In the genomic region with DNA sequence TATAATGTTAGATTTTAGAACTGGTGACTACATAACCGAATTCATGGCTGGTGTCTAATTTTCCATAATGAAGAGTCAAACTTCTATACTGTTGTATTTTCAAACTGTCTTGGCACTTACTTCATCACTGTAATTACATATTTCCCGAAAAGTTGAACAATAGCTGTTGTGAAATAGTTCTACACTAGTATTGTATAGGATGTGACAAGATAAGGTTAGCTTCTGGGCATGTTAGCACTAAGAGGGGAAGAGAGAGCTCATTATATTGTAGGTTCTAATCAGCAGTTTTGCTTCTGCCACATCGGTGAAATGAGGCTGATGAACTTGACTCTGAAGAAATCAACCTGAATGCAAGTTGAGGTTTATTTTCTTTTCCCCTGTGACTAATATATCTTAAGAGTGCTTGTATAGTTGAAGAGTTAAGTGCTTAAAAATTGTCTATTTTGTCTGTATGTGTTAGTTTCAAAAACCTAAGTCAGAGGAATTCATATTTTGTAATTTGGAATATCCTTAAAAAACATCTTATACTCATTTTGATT, we compare ENCODE assay signal across 18 cellular contexts. TPM values are rescaled to one million over a fixed set of nuclear protein-coding genes. Genes with fewer than 3 reads are reported as not detected.
DNase-seq lines count a peak whose midpoint lies in the region; ATAC-seq and TF ChIP-seq lines count a peak whose summit lies in the region.
"Had no signal": no experiment of that assay in that cellular context is flagged by ENCODE, and none has a peak within 500 bp of the region (broad histone marks: within the 10 kb centered on the region; RNA-seq: fewer than 3 reads in every experiment).

No MANE protein-coding gene starts in this region.

- peak overlapping the region; percentile 42 for H3K27ac Mint-ChIP-seq in activated naive CD8-positive, alpha-beta T cell treated with anti-CD3 and anti-CD28 coated beads, Interleukin-2, amount 10 ng/mL, durations not matched to agents 7 days and 5 days
- no peak overlapping the region for H3K27ac Mint-ChIP-seq in activated naive CD8-positive, alpha-beta T cell treated with anti-CD3 and anti-CD28 coated beads for 36 hours
- H3K27ac Mint-ChIP-seq in neural progenitor cell: no peak overlapping the region

- H3K36me3 ChIP-seq in mammary epithelial cell (ENCODE audit: insufficient read depth, low read length) (no peaks in the 10 kb centered on the region), psoas muscle (ENCODE audit: insufficient read depth in 1 of 2, low read depth in 1 of 2) (peaks cover 2 to 67% of the 10 kb centered on the region in 2 donors), neural progenitor cell (no peaks in the 10 kb centered on the region)

- H3K79me2 ChIP-seq in mammary epithelial cell (ENCODE audit: insufficient read depth, low read length) (no peaks in the 10 kb centered on the region), neural progenitor cell (ENCODE audit: low read depth) (no peaks in the 10 kb centered on the region)

- in situ Hi-C loops in mammary epithelial cell (cut with MboI; ENCODE audit: low sequenced_read_pairs in 2 of 2): no loop called here

- TF ChIP-seq CTCF in mammary epithelial cell (conservative IDR thresholded peaks at IDR 0.05 in 1 of 2, IDR thresholded peaks at IDR 0.05 in 1 of 2; ENCODE audit: extremely low read depth in 1 of 2, insufficient read depth in 1 of 2, low read depth in 1 of 2, low read length in 2 of 2): no peak
- no peak for TF ChIP-seq CTCF in psoas muscle (IDR thresholded peaks at IDR 0.05)
- TF ChIP-seq CTCF in neural progenitor cell (IDR thresholded peaks at IDR 0.05): no peak

- dilution Hi-C loops in mammary epithelial cell (cut with HindIII; ENCODE audit: low sequenced_read_pairs): no loop called here

- H3K27me3 ChIP-seq in mammary epithelial cell (ENCODE audit: insufficient read depth, low read length) (no peaks in the 10 kb centered on the region), psoas muscle (ENCODE audit: insufficient read depth in 3 of 3, low read length in 2 of 3) (no peaks in the 10 kb centered on the region), neural progenitor cell (no peaks in the 10 kb centered on the region)
- H3K27me3 ChIP-seq: colonic mucosa had no signal

- H3K9me3 Mint-ChIP-seq in activated naive CD8-positive, alpha-beta T cell treated with anti-CD3 and anti-CD28 coated beads, Interleukin-2, amount 10 ng/mL, durations not matched to agents 7 days and 5 days: no peaks in the 10 kb centered on the region
- no peaks in the 10 kb centered on the region for H3K9me3 Mint-ChIP-seq in activated naive CD8-positive, alpha-beta T cell treated with anti-CD3 and anti-CD28 coated beads for 36 hours
- H3K9me3 Mint-ChIP-seq in neural progenitor cell: no peaks in the 10 kb centered on the region
- H3K9me3 Mint-ChIP-seq: CD4-positive, alpha-beta memory T cell had no signal

- H3K4me1 ChIP-seq in mammary epithelial cell (ENCODE audit: insufficient read depth, low read length) (peaks cover 9% of the 10 kb centered on the region), psoas muscle (peaks cover 82% of the 10 kb centered on the region), neural progenitor cell (peaks cover 5% of the 10 kb centered on the region)
- H3K4me1 ChIP-seq: colonic mucosa had no signal

- H3K27ac ChIP-seq in mammary epithelial cell (ENCODE audit: insufficient read depth, low read depth, low read length) (no peak overlapping the region), psoas muscle (peak overlapping the region; percentile 92), neural progenitor cell (no peak overlapping the region)
- H3K27ac ChIP-seq: colonic mucosa, epithelial cell of prostate, GM23248, SK-N-MC had no signal

- peaks cover 35% of the 10 kb centered on the region for H3K4me1 Mint-ChIP-seq in activated naive CD8-positive, alpha-beta T cell treated with anti-CD3 and anti-CD28 coated beads, Interleukin-2, amount 10 ng/mL, durations not matched to agents 7 days and 5 days
- H3K4me1 Mint-ChIP-seq in activated naive CD8-positive, alpha-beta T cell treated with anti-CD3 and anti-CD28 coated beads for 36 hours: peaks cover 27% of the 10 kb centered on the region
- H3K4me1 Mint-ChIP-seq in neural progenitor cell: peaks cover 47% of the 10 kb centered on the region

- no peak overlapping the region for H3K4me2 ChIP-seq in mammary epithelial cell (ENCODE audit: insufficient read depth, low read depth, low read length)
- no peak overlapping the region for H3K4me2 ChIP-seq in neural progenitor cell

- no peak for DNase-seq in activated naive CD8-positive, alpha-beta T cell treated with anti-CD3 and anti-CD28 coated beads, Interleukin-2, amount 10 ng/mL, durations not matched to agents 7 days and 5 days
- DNase-seq in activated naive CD8-positive, alpha-beta T cell treated with anti-CD3 and anti-CD28 coated beads for 36 hours: no peak
- DNase-seq in NOMO-1 treated with DMSO at 0.1 percent for 48 hours (lab: John Stamatoyannopoulos, UW; ENCODE audit: unreplicated experiment) (peak; percentile 97), mammary epithelial cell (peak; percentile 20), psoas muscle (no peak), neural progenitor cell (ENCODE audit: low spot score) (no peak), DMS153 treated with DMSO at 0.1 percent for 48 hours (lab: John Stamatoyannopoulos, UW; ENCODE audit: unreplicated experiment) (no peak)
- DNase-seq: activated CD4-positive, alpha-beta T cell treated with anti-CD3 and anti-CD28 coated beads, Interleukin-2, amount 50 U/mL, for 1 hour; amniotic stem cell; CD4-positive, alpha-beta memory T cell; colonic mucosa; GM23248; islet precursor cell; NCI-H187 treated with DMSO at 0.1 percent for 48 hours; NCI-H446 treated with DMSO at 0.1 percent for 48 hours had no signal

- no peaks in the 10 kb centered on the region for H4K20me1 ChIP-seq in mammary epithelial cell (ENCODE audit: insufficient read depth, low read length)
- no peaks in the 10 kb centered on the region for H4K20me1 ChIP-seq in neural progenitor cell (ENCODE audit: low read depth)

- no peak overlapping the region for H3K4me3 Mint-ChIP-seq in activated naive CD8-positive, alpha-beta T cell treated with anti-CD3 and anti-CD28 coated beads, Interleukin-2, amount 10 ng/mL, durations not matched to agents 7 days and 5 days
- H3K4me3 Mint-ChIP-seq in activated naive CD8-positive, alpha-beta T cell treated with anti-CD3 and anti-CD28 coated beads for 36 hours: no peak overlapping the region
- no peak overlapping the region for H3K4me3 Mint-ChIP-seq in neural progenitor cell

- intact Hi-C loops in mammary epithelial cell (cut with micrococcal nuclease) (no loop called here), psoas muscle (cut with DNase I) (no loop called here)

- CTCF ChIA-PET in mammary epithelial cell (lab: Charles Lee; ENCODE audit: low non-redundant PET): no interaction called here

- no peaks in the 10 kb centered on the region for H3K9me3 ChIP-seq in mammary epithelial cell (replicated peaks; ENCODE audit: insufficient read depth, low read length)
- no peaks in the 10 kb centered on the region for H3K9me3 ChIP-seq in psoas muscle
- H3K9me3 ChIP-seq in neural progenitor cell (ENCODE audit: low read depth): no peaks in the 10 kb centered on the region
- H3K9me3 ChIP-seq: colonic mucosa had no signal

- no peaks in the 10 kb centered on the region for H3F3A ChIP-seq in neural progenitor cell (ENCODE audit: low read depth)

- no peak for ATAC-seq in activated naive CD8-positive, alpha-beta T cell treated with anti-CD3 and anti-CD28 coated beads, Interleukin-2, amount 10 ng/mL, durations not matched to agents 7 days and 5 days (ENCODE audit: low read depth)
- ATAC-seq in psoas muscle (no peak), HG03342 (IDR thresholded peaks at IDR 0.05; ENCODE audit: unreplicated experiment) (no peak)

- H3K4me3 ChIP-seq in mammary epithelial cell (replicated peaks in 1 of 3; ENCODE audit: insufficient read depth in 1 of 3, low read depth in 2 of 3, low read length in 3 of 3): no peak overlapping the region
- no peak overlapping the region for H3K4me3 ChIP-seq in psoas muscle
- H3K4me3 ChIP-seq in neural progenitor cell: no peak overlapping the region
- H3K4me3 ChIP-seq: colonic mucosa, GM23248, SK-N-MC had no signal

- peaks cover 47% of the 10 kb centered on the region for H3K36me3 Mint-ChIP-seq in activated naive CD8-positive, alpha-beta T cell treated with anti-CD3 and anti-CD28 coated beads, Interleukin-2, amount 10 ng/mL, durations not matched to agents 7 days and 5 days
- peaks cover 23% of the 10 kb centered on the region for H3K36me3 Mint-ChIP-seq in activated naive CD8-positive, alpha-beta T cell treated with anti-CD3 and anti-CD28 coated beads for 36 hours
- H3K36me3 Mint-ChIP-seq in neural progenitor cell: peaks cover 7% of the 10 kb centered on the region

- H2AFZ ChIP-seq in mammary epithelial cell (ENCODE audit: low read depth, low read length) (no peak overlapping the region), neural progenitor cell (replicated peaks) (no peak overlapping the region)
- H2AFZ ChIP-seq: GM23248 had no signal

- BruUV-seq in mammary epithelial cell (replicated peaks; lab: Mats Ljungman, UMichigan): no TSS peak

- POLR2A ChIA-PET in activated naive CD8-positive, alpha-beta T cell treated with anti-CD3 and anti-CD28 coated beads, Interleukin-2, amount 10 ng/mL, durations not matched to agents 7 days and 5 days (lab: Charles Lee): interaction anchor here (2.0 to 3.1 kb wide), 3 partner anchors 9 to 42 kb away, joined by 9 to 13 read pairs (median 12); partner anchors contain the start of gene GYG1

- no peak overlapping the region for H3K9ac ChIP-seq in mammary epithelial cell (ENCODE audit: insufficient read depth, low read length)
- no peak overlapping the region for H3K9ac ChIP-seq in neural progenitor cell
- H3K9ac ChIP-seq: GM23248 had no signal

- 38% methylated on average over 3 of the region's 3 CpGs for WGBS in mammary epithelial cell (ENCODE audit: low coverage, missing lambda C conversion rate)
- 84 to 90% (median 89%) methylated on average over 3 of the region's 3 CpGs for WGBS in psoas muscle, 3 donors

- H3K27me3 Mint-ChIP-seq in activated naive CD8-positive, alpha-beta T cell treated with anti-CD3 and anti-CD28 coated beads, Interleukin-2, amount 10 ng/mL, durations not matched to agents 7 days and 5 days: no peaks in the 10 kb centered on the region
- H3K27me3 Mint-ChIP-seq in activated naive CD8-positive, alpha-beta T cell treated with anti-CD3 and anti-CD28 coated beads for 36 hours: no peaks in the 10 kb centered on the region
- no peaks in the 10 kb centered on the region for H3K27me3 Mint-ChIP-seq in neural progenitor cell (ENCODE audit: insufficient read depth, low read depth)
- H3K27me3 Mint-ChIP-seq: CD4-positive, alpha-beta memory T cell had no signal

RNA-seq across cellular contexts. Expression of gene GYG1, which starts 8.9 kb away (rescaled TPM):
- 10 to 100 TPM; 48.6 to 49.3 TPM for total RNA-seq in activated naive CD8-positive, alpha-beta T cell treated with anti-CD3 and anti-CD28 coated beads, Interleukin-2, amount 10 ng/mL, durations not matched to agents 7 days and 5 days
- total RNA-seq in activated naive CD8-positive, alpha-beta T cell treated with anti-CD3 and anti-CD28 coated beads for 36 hours: 10 to 100 TPM; 20.2 to 20.6 TPM
- total RNA-seq in mammary epithelial cell (10 to 100 TPM; 23.5 to 30.5 TPM), psoas muscle (100 to 1,000 TPM; 305 to 550 (median 419) TPM), neural progenitor cell (ENCODE audit: low replicate concordance) (20.7 and 22.0 TPM in 2 replicates)
- polyA plus RNA-seq in mammary epithelial cell (27.8 TPM), psoas muscle (100 to 1,000 TPM; 164 to 373 (median 338) TPM)
- 26.2 TPM for polyA minus RNA-seq in mammary epithelial cell

Comparison
In these comparisons a context has a peak if more than half of its experiments do, and no peak if none do; other contexts are left out.
1. DNase-seq: peak in NOMO-1 treated with DMSO at 0.1 percent for 48 hours (single experiment) and mammary epithelial cell (single experiment); none in activated naive CD8-positive, alpha-beta T cell treated with anti-CD3 and anti-CD28 coated beads, Interleukin-2, amount 10 ng/mL, durations not matched to agents 7 days and 5 days (single experiment), activated naive CD8-positive, alpha-beta T cell treated with anti-CD3 and anti-CD28 coated beads for 36 hours (single experiment), psoas muscle (0 of 2), neural progenitor cell (single experiment) and DMS153 treated with DMSO at 0.1 percent for 48 hours (single experiment).
2. RNA of gene GYG1, which starts 8.9 kb away (total RNA-seq): 305 to 550 TPM in psoas muscle; 48.6 to 49.3 TPM in activated naive CD8-positive, alpha-beta T cell treated with anti-CD3 and anti-CD28 coated beads, Interleukin-2, amount 10 ng/mL, durations not matched to agents 7 days and 5 days, 23.5 to 30.5 TPM in mammary epithelial cell, 20.7 to 22.0 TPM in neural progenitor cell and 20.2 to 20.6 TPM in activated naive CD8-positive, alpha-beta T cell treated with anti-CD3 and anti-CD28 coated beads for 36 hours; every median in the first group is over 4 times any median in the second.